In genomic region chrX:148049441-148049840, GRCh38 we compare ENCODE assay signal across 8 cellular contexts.
DNase-seq lines count a peak whose midpoint lies in the region; ATAC-seq and TF ChIP-seq lines count a peak whose summit lies in the region.

No MANE protein-coding gene starts in this region.

- H3K27me3 ChIP-seq in right atrium auricular region = no peaks in the 10 kb centered on the region

- no peak overlapping the region for H3K27ac Mint-ChIP-seq in activated naive CD4-positive, alpha-beta T cell treated with anti-CD3 and anti-CD28 coated beads, Interleukin-2, amount 50 U/mL, for 72 hours

- H3K27ac ChIP-seq in right atrium auricular region = no peak overlapping the region

- no peaks in the 10 kb centered on the region for H3K4me1 ChIP-seq in right atrium auricular region

- peak; percentile 19 to 68 for TF ChIP-seq CTCF in right atrium auricular region (IDR thresholded peaks at IDR 0.05)
- peak; percentile 43 for TF ChIP-seq CTCF in LNCaP clone FGC (IDR thresholded peaks at IDR 0.05; ENCODE audit: control insufficient read depth, extremely low read depth, insufficient read depth)

- no peak for ATAC-seq in Right ventricle myocardium inferior
- ATAC-seq in GM21390 (IDR thresholded peaks at IDR 0.05; ENCODE audit: unreplicated experiment) = no peak
- no peak for ATAC-seq in activated naive CD4-positive, alpha-beta T cell treated with anti-CD3 and anti-CD28 coated beads, Interleukin-2, amount 50 U/mL, for 72 hours

- DNase-seq in right atrium auricular region (ENCODE audit: low spot score) = no peak
- no peak for DNase-seq in Right ventricle myocardium inferior (ENCODE audit: missing footprints)
- no peak for DNase-seq in LNCaP clone FGC (ENCODE audit: low read depth)
- DNase-seq in SW480 (ENCODE audit: low spot score) = peak; percentile 40
- peak; percentile 11 for DNase-seq in iPS-NIHi11 (ENCODE audit: low spot score)
- DNase-seq in activated CD4-positive, CD25-positive, alpha-beta regulatory T cell (lab: John Stamatoyannopoulos, UW) = no peak
- no peak for DNase-seq in activated naive CD4-positive, alpha-beta T cell treated with anti-CD3 and anti-CD28 coated beads, Interleukin-2, amount 50 U/mL, for 72 hours (ENCODE audit: low spot score in 2 of 2)

- no peaks in the 10 kb centered on the region for H3K36me3 Mint-ChIP-seq in activated naive CD4-positive, alpha-beta T cell treated with anti-CD3 and anti-CD28 coated beads, Interleukin-2, amount 50 U/mL, for 72 hours

- H3K9me3 Mint-ChIP-seq in activated naive CD4-positive, alpha-beta T cell treated with anti-CD3 and anti-CD28 coated beads, Interleukin-2, amount 50 U/mL, for 72 hours = no peaks in the 10 kb centered on the region

- H3K4me3 ChIP-seq in right atrium auricular region (no peak overlapping the region), LNCaP clone FGC (ENCODE audit: low read depth, low read length) (no peak overlapping the region)

- H3K36me3 ChIP-seq in right atrium auricular region = no peaks in the 10 kb centered on the region

- intact Hi-C loops in Right ventricle myocardium inferior (cut with DNase I) = loop anchor here (5.0 kb wide), 1 partner anchor 1423 kb away; no protein-coding TSS in a partner anchor

- no peaks in the 10 kb centered on the region for H3K9me3 ChIP-seq in right atrium auricular region

Comparison
In these comparisons a context has a peak if more than half of its experiments do, and no peak if none do; other contexts are left out.
1. DNase-seq: peak in SW480 (single experiment) and iPS-NIHi11 (single experiment); none in right atrium auricular region (single experiment), Right ventricle myocardium inferior (single experiment), LNCaP clone FGC (single experiment), activated CD4-positive, CD25-positive, alpha-beta regulatory T cell (0 of 4) and activated naive CD4-positive, alpha-beta T cell treated with anti-CD3 and anti-CD28 coated beads, Interleukin-2, amount 50 U/mL, for 72 hours (0 of 2).